In the genomic region with DNA sequence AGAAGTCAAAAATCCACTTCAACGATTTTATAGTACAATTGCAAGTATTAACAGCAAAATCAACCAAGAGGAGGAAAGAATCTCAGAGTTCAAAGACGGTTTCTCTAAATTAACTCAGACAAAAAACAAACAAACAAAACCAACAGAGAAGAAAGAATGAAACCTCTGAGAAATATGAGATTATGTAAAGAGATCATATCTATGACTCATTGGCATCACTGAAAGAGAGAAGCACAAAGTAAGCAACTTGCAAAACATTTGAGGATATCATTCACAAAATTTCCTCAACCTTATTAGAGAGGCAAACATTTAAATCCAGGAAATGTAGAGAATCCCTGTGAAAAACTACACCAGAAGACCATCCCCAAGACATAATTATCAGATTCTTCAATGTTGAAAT, we compare ENCODE assay signal across 22 cellular contexts.
A peak's percentile ranks its signal among the peaks of the same experiment; 100 is the strongest.
DNase-seq lines count a peak whose midpoint lies in the region; ATAC-seq, FAIRE-seq and TF ChIP-seq lines count a peak whose summit lies in the region.
"Had no signal": no experiment of that assay in that cellular context is flagged by ENCODE, and none has a peak within 500 bp of the region (broad histone marks: within the 10 kb centered on the region; RNA-seq: fewer than 3 reads in every experiment).

No MANE protein-coding gene starts in this region.

- no peaks in the 10 kb centered on the region for H3K9me3 ChIP-seq in gastroesophageal sphincter
- H3K9me3 ChIP-seq: heart right ventricle, transverse colon had no signal

- ATAC-seq in gastroesophageal sphincter (no peak), HG02642 (IDR thresholded peaks at IDR 0.05; ENCODE audit: poor library complexity, unreplicated experiment) (no peak)
- ATAC-seq in stimulated activated effector memory CD8-positive, alpha-beta T cell treated with anti-CD3 and anti-CD28 coated beads, Interleukin-12 subunit alpha, Interleukin-12 subunit beta, amount 100 ng/mL, for 72 hours = no peak
- ATAC-seq: heart right ventricle had no signal

- H3K4me3 ChIP-seq in bronchial epithelial cell (ENCODE audit: low read depth, low read length) = no peak overlapping the region
- no peak overlapping the region for H3K4me3 ChIP-seq in gastroesophageal sphincter
- H3K4me3 ChIP-seq: heart right ventricle, transverse colon had no signal

- no peaks in the 10 kb centered on the region for H3K27me3 ChIP-seq in bronchial epithelial cell (ENCODE audit: control insufficient read depth, insufficient read depth, low read length)
- no peaks in the 10 kb centered on the region for H3K27me3 ChIP-seq in gastroesophageal sphincter
- H3K27me3 ChIP-seq: heart right ventricle, transverse colon had no signal

- H3K9me3 Mint-ChIP-seq in stimulated activated effector memory CD8-positive, alpha-beta T cell treated with anti-CD3 and anti-CD28 coated beads, Interleukin-12 subunit alpha, Interleukin-12 subunit beta, amount 100 ng/mL, for 72 hours = no peaks in the 10 kb centered on the region
- H3K9me3 Mint-ChIP-seq: dendritic cell treated with granulocyte-macrophage colony-stimulating factor and Interleukin-4, amounts not matched to agents 40 ng/mL and 50 ng/mL, for 4 days; memory B cell; nephron progenitor cell had no signal

- TF ChIP-seq EP300 in gastroesophageal sphincter (IDR thresholded peaks at IDR 0.05) = no peak

- peaks cover 16% of the 10 kb centered on the region for H3K4me1 Mint-ChIP-seq in stimulated activated effector memory CD8-positive, alpha-beta T cell treated with anti-CD3 and anti-CD28 coated beads, Interleukin-12 subunit alpha, Interleukin-12 subunit beta, amount 100 ng/mL, for 72 hours
- H3K4me1 Mint-ChIP-seq: brain, memory B cell had no signal

- TF ChIP-seq CTCF in bronchial epithelial cell (IDR thresholded peaks at IDR 0.05; ENCODE audit: insufficient read depth, low read length, severe bottlenecking) (no peak), gastroesophageal sphincter (IDR thresholded peaks at IDR 0.05) (no peak)

- DNase-seq in ELR (ENCODE audit: low read depth) (peak; percentile 45), NCI-H2029 treated with DMSO at 0.1 percent for 48 hours (lab: John Stamatoyannopoulos, UW) (peak; percentile 72), bronchial epithelial cell (ENCODE audit: low read depth) (peak; percentile 91), myocyte (ENCODE audit: low read depth) (peak; percentile 20)
- DNase-seq in stimulated activated effector memory CD8-positive, alpha-beta T cell treated with anti-CD3 and anti-CD28 coated beads, Interleukin-12 subunit alpha, Interleukin-12 subunit beta, amount 100 ng/mL, for 72 hours (ENCODE audit: low spot score in 2 of 2) = no peak
- DNase-seq: activated CD4-positive, alpha-beta T cell treated with anti-CD3 and anti-CD28 coated beads, Interleukin-2, amount 10 ng/mL, durations not matched to agents 24 days and 14 days; activated naive CD4-positive, alpha-beta T cell treated with Interleukin-2 at 50 U/mL for 16 hours; DND-41; erythroblast; heart right ventricle; NCI-H1092; NCI-H2107; nephron progenitor cell; stimulated activated CD4-positive, alpha-beta T cell treated with anti-CD3 and anti-CD28 coated beads, Interleukin-15, amount 100 ng/mL, for 24 hours; stimulated activated naive CD4-positive, alpha-beta T cell treated with Interleukin-2 at 50 U/mL for 16 hours; transverse colon had no signal

- H3K4me3 Mint-ChIP-seq in stimulated activated effector memory CD8-positive, alpha-beta T cell treated with anti-CD3 and anti-CD28 coated beads, Interleukin-12 subunit alpha, Interleukin-12 subunit beta, amount 100 ng/mL, for 72 hours = no peak overlapping the region
- H3K4me3 Mint-ChIP-seq: activated CD4-positive, alpha-beta T cell treated with anti-CD3 and anti-CD28 coated beads, Interleukin-2, amount 10 ng/mL, durations not matched to agents 24 days and 14 days; brain; dendritic cell treated with granulocyte-macrophage colony-stimulating factor and Interleukin-4, amounts not matched to agents 40 ng/mL and 50 ng/mL, for 4 days; memory B cell; nephron progenitor cell had no signal

- H3K36me3 ChIP-seq in bronchial epithelial cell (ENCODE audit: control insufficient read depth, insufficient read depth, low read length) = no peaks in the 10 kb centered on the region
- H3K36me3 ChIP-seq in gastroesophageal sphincter = no peaks in the 10 kb centered on the region
- H3K36me3 ChIP-seq: heart right ventricle, transverse colon had no signal

- WGBS in gastroesophageal sphincter (ENCODE audit: low coverage in 1 of 2), 2 donors = 50 to 84% methylated on average over 1 to 2 of the region's 2 CpGs

- FAIRE-seq in bronchial epithelial cell (lab: Jason Lieb, UNC) = no peak
- FAIRE-seq: TTC549 had no signal

- H3K27ac Mint-ChIP-seq in stimulated activated effector memory CD8-positive, alpha-beta T cell treated with anti-CD3 and anti-CD28 coated beads, Interleukin-12 subunit alpha, Interleukin-12 subunit beta, amount 100 ng/mL, for 72 hours = no peak overlapping the region
- H3K27ac Mint-ChIP-seq: activated CD4-positive, alpha-beta T cell treated with anti-CD3 and anti-CD28 coated beads, Interleukin-2, amount 10 ng/mL, durations not matched to agents 24 days and 14 days; brain; dendritic cell treated with granulocyte-macrophage colony-stimulating factor and Interleukin-4, amounts not matched to agents 40 ng/mL and 50 ng/mL, for 4 days; memory B cell; nephron progenitor cell had no signal

- H3K27ac ChIP-seq in gastroesophageal sphincter = no peak overlapping the region
- H3K27ac ChIP-seq: heart right ventricle, transverse colon had no signal

- TF ChIP-seq POLR2A in gastroesophageal sphincter (IDR thresholded peaks at IDR 0.05) = no peak

- no peaks in the 10 kb centered on the region for H3K4me1 ChIP-seq in gastroesophageal sphincter
- H3K4me1 ChIP-seq: transverse colon had no signal

- no peaks in the 10 kb centered on the region for H3K36me3 Mint-ChIP-seq in stimulated activated effector memory CD8-positive, alpha-beta T cell treated with anti-CD3 and anti-CD28 coated beads, Interleukin-12 subunit alpha, Interleukin-12 subunit beta, amount 100 ng/mL, for 72 hours
- H3K36me3 Mint-ChIP-seq: brain, memory B cell had no signal

Comparison
In these comparisons a context has a peak if more than half of its experiments do, and no peak if none do; other contexts are left out.
1. DNase-seq: peak in ELR (single experiment), NCI-H2029 treated with DMSO at 0.1 percent for 48 hours (single experiment), bronchial epithelial cell (single experiment) and myocyte (single experiment); none in stimulated activated effector memory CD8-positive, alpha-beta T cell treated with anti-CD3 and anti-CD28 coated beads, Interleukin-12 subunit alpha, Interleukin-12 subunit beta, amount 100 ng/mL, for 72 hours (0 of 2).